In genomic region chr1:30032302-30032701, GRCh38 we compare ENCODE assay signal across 6 cellular contexts.
"Had no signal": no experiment of that assay in that cellular context is flagged by ENCODE, and none has a peak within 500 bp of the region (broad histone marks: within the 10 kb centered on the region; RNA-seq: fewer than 3 reads in every experiment).

No MANE protein-coding gene starts in this region.

- H3K4me3 Mint-ChIP-seq: IgD-negative memory B cell had no signal

- H3K27ac ChIP-seq: HL-60 had no signal

- DNase-seq: IMR-90, KBM-7, KG1 had no signal

- H3K4me1 Mint-ChIP-seq: IgD-negative memory B cell had no signal

- FAIRE-seq: HTR-8/SVneo had no signal

- H3K36me3 Mint-ChIP-seq: IgD-negative memory B cell had no signal
